ENCODE assay signal across 29 cellular contexts in the genomic region with DNA sequence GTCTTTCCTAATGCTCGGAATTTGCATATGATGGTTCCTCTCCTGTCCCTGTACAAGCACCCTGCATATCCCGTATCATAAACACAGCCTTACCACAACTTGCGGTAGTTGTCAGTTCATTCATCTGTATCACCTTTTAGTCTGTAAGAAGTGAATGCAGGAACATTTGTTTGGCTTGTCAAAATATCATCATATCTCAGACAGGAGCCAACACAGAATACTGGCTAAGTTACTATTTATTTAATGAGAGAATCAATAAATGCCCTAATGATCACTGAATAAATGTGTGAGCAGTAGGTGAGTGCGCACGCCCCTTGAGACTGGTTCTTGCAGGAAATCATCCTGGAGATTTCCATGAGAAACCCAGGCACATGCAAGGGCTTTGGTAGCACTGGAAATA.
"Had no signal": no experiment of that assay in that cellular context is flagged by ENCODE, and none has a peak within 500 bp of the region (broad histone marks: within the 10 kb centered on the region; RNA-seq: fewer than 3 reads in every experiment).

No MANE protein-coding gene starts in this region.

- H3K9me3 Mint-ChIP-seq: neural progenitor cell; stimulated activated naive B cell treated with anti-CD40 and anti-IgM and Interleukin-4, amounts not matched to agents 10 μg/mL and 1 μg/mL and 100 μg/mL, for 72 hours; stimulated activated naive CD8-positive, alpha-beta T cell treated with anti-CD3 and anti-CD28 coated beads, Interleukin-15, Interleukin-2, amounts not matched to agents 100 ng/mL and 50 ng/mL, for 24 hours had no signal

- H2AFZ ChIP-seq: neural progenitor cell, parathyroid adenoma had no signal

- DNase-seq: naive thymus-derived CD8-positive, alpha-beta T cell; nephron progenitor cell; occipital lobe; ovary; posterior cingulate gyrus; psoas muscle; right cardiac atrium; right lobe of liver; sigmoid colon; small intestine; stimulated activated CD4-positive, alpha-beta T cell treated with anti-CD3 and anti-CD28 coated beads, Interleukin-15, amount 100 ng/mL, for 24 hours; stimulated activated CD4-positive, alpha-beta T cell treated with anti-CD3 and anti-CD28 coated beads, Interleukin-2, amount 100 ng/mL, for 24 hours; stimulated activated CD4-positive, alpha-beta T cell treated with anti-CD3 and anti-CD28 coated beads, Interleukin-2, amount 100 ng/mL, for 48 hours; stimulated activated CD4-positive, alpha-beta T cell treated with anti-CD3 and anti-CD28 coated beads, Interleukin-4, amount 100 ng/mL, for 24 hours; stimulated activated naive B cell treated with anti-CD40 and anti-IgM and Interleukin-4, amounts not matched to agents 10 μg/mL and 1 μg/mL and 100 μg/mL, for 72 hours; stimulated activated naive CD4-positive, alpha-beta T cell treated with Interleukin-2 at 50 U/mL for 16 hours; stomach; thyroid gland; trophoblast cell; upper lobe of left lung had no signal

- H3K27me3 Mint-ChIP-seq: natural killer cell treated with Interleukin-12 subunit alpha and Interleukin-12 subunit beta and Interleukin-15 and Interleukin-18, amount 100 ng/mL, for 72 hours; progenitor cell of endocrine pancreas; stimulated activated naive B cell treated with anti-CD40 and anti-IgM and Interleukin-4, amounts not matched to agents 10 μg/mL and 1 μg/mL and 100 μg/mL, for 72 hours; stimulated activated naive CD8-positive, alpha-beta T cell treated with anti-CD3 and anti-CD28 coated beads, Interleukin-15, Interleukin-2, amounts not matched to agents 100 ng/mL and 50 ng/mL, for 24 hours had no signal

- H3K4me1 ChIP-seq: neural progenitor cell, parathyroid adenoma, psoas muscle, right lobe of liver, sigmoid colon, stomach, thyroid gland, tibial nerve, upper lobe of left lung, vagina had no signal

- H3K4me3 Mint-ChIP-seq: naive thymus-derived CD8-positive, alpha-beta T cell; natural killer cell treated with Interleukin-12 subunit alpha and Interleukin-12 subunit beta and Interleukin-15 and Interleukin-18, amount 100 ng/mL, for 72 hours; nephron progenitor cell; neural progenitor cell; stimulated activated effector memory CD8-positive, alpha-beta T cell treated with anti-CD3 and anti-CD28 coated beads, Interleukin-12 subunit alpha, Interleukin-12 subunit beta, amount 100 ng/mL, for 72 hours; stimulated activated naive B cell treated with anti-CD40 and anti-IgM and Interleukin-4, amounts not matched to agents 10 μg/mL and 1 μg/mL and 100 μg/mL, for 72 hours; stimulated activated naive CD8-positive, alpha-beta T cell treated with anti-CD3 and anti-CD28 coated beads, Interleukin-15, Interleukin-2, amounts not matched to agents 100 ng/mL and 50 ng/mL, for 24 hours had no signal

- ATAC-seq: naive thymus-derived CD8-positive, alpha-beta T cell; natural killer cell treated with Interleukin-12 subunit alpha and Interleukin-12 subunit beta and Interleukin-15 and Interleukin-18, amount 100 ng/mL, for 72 hours; psoas muscle; right cardiac atrium; right lobe of liver; stimulated activated effector memory CD8-positive, alpha-beta T cell treated with anti-CD3 and anti-CD28 coated beads, Interleukin-12 subunit alpha, Interleukin-12 subunit beta, amount 100 ng/mL, for 72 hours; stimulated activated naive B cell treated with anti-CD40 and anti-IgM and Interleukin-4, amounts not matched to agents 10 μg/mL and 1 μg/mL and 100 μg/mL, for 72 hours had no signal

- H3K79me2 ChIP-seq: parathyroid adenoma had no signal

- H3K4me3 ChIP-seq: neural progenitor cell, ovary, psoas muscle, right lobe of liver, sigmoid colon, stomach, thoracic aorta, thyroid gland, tibial nerve, upper lobe of left lung, vagina had no signal

- H3K36me3 Mint-ChIP-seq: naive thymus-derived CD8-positive, alpha-beta T cell; natural killer cell treated with Interleukin-12 subunit alpha and Interleukin-12 subunit beta and Interleukin-15 and Interleukin-18, amount 100 ng/mL, for 72 hours; neural progenitor cell; stimulated activated effector memory CD8-positive, alpha-beta T cell treated with anti-CD3 and anti-CD28 coated beads, Interleukin-12 subunit alpha, Interleukin-12 subunit beta, amount 100 ng/mL, for 72 hours; stimulated activated naive B cell treated with anti-CD40 and anti-IgM and Interleukin-4, amounts not matched to agents 10 μg/mL and 1 μg/mL and 100 μg/mL, for 72 hours had no signal

- H3K27me3 ChIP-seq: neural progenitor cell, ovary, right lobe of liver, sigmoid colon, stomach, thyroid gland, tibial nerve, upper lobe of left lung, vagina had no signal

- H3K9me3 ChIP-seq: ovary, psoas muscle, right lobe of liver, sigmoid colon, stomach, thoracic aorta, thyroid gland, tibial nerve, upper lobe of left lung, vagina had no signal

- H3K4me2 ChIP-seq: neural progenitor cell had no signal

- H3K4me1 Mint-ChIP-seq: naive thymus-derived CD8-positive, alpha-beta T cell; stimulated activated effector memory CD8-positive, alpha-beta T cell treated with anti-CD3 and anti-CD28 coated beads, Interleukin-12 subunit alpha, Interleukin-12 subunit beta, amount 100 ng/mL, for 72 hours; stimulated activated naive B cell treated with anti-CD40 and anti-IgM and Interleukin-4, amounts not matched to agents 10 μg/mL and 1 μg/mL and 100 μg/mL, for 72 hours had no signal

- H3K9ac ChIP-seq: neural progenitor cell, parathyroid adenoma had no signal

- H3K27ac Mint-ChIP-seq: naive thymus-derived CD8-positive, alpha-beta T cell; natural killer cell treated with Interleukin-12 subunit alpha and Interleukin-12 subunit beta and Interleukin-15 and Interleukin-18, amount 100 ng/mL, for 72 hours; neural progenitor cell; progenitor cell of endocrine pancreas; stimulated activated effector memory CD8-positive, alpha-beta T cell treated with anti-CD3 and anti-CD28 coated beads, Interleukin-12 subunit alpha, Interleukin-12 subunit beta, amount 100 ng/mL, for 72 hours; stimulated activated naive B cell treated with anti-CD40 and anti-IgM and Interleukin-4, amounts not matched to agents 10 μg/mL and 1 μg/mL and 100 μg/mL, for 72 hours; stimulated activated naive CD8-positive, alpha-beta T cell treated with anti-CD3 and anti-CD28 coated beads, Interleukin-15, Interleukin-2, amounts not matched to agents 100 ng/mL and 50 ng/mL, for 24 hours had no signal

- H3K27ac ChIP-seq: neural progenitor cell, ovary, parathyroid adenoma, psoas muscle, right lobe of liver, sigmoid colon, stomach, thoracic aorta, thyroid gland, tibial nerve, upper lobe of left lung, vagina had no signal

- H3K36me3 ChIP-seq: neural progenitor cell, ovary, right lobe of liver, sigmoid colon, stomach, thoracic aorta, thyroid gland, tibial nerve, upper lobe of left lung, vagina had no signal
